In the genomic region with DNA sequence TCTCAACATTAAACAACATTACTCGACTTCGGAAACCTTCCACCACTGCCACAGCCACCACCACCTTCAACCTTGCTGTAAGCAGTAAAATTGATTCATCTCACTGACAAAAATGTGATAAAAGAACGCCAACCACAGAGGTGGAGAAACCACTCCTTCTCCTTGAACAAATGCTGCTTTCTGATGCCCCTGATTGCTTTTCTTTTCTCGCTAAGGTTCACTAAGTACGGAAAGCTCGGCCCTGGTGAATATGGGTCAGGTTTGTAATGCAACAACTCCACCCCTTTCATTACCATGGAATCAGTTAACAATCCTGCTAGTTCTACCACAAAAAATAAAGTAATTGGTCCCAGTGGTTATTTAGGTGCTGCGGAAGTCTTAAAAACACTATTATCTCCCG, we compare ENCODE assay signal across 18 cellular contexts. TPM values are rescaled to one million over a fixed set of nuclear protein-coding genes. Genes with fewer than 3 reads are reported as not detected.
A peak's percentile ranks its signal among the peaks of the same experiment; 100 is the strongest.
DNase-seq lines count a peak whose midpoint lies in the region; ATAC-seq, FAIRE-seq and TF ChIP-seq lines count a peak whose summit lies in the region.
"Had no signal": no experiment of that assay in that cellular context is flagged by ENCODE, and none has a peak within 500 bp of the region (broad histone marks: within the 10 kb centered on the region; RNA-seq: fewer than 3 reads in every experiment).

No MANE protein-coding gene starts in this region.

- intact Hi-C loops in MCF 10A (cut with micrococcal nuclease): no loop called here
- intact Hi-C loops in breast epithelium (cut with DNase I; ENCODE audit: low total_unique reads): no loop called here
- intact Hi-C loops in K562 (cut with micrococcal nuclease): no loop called here
- intact Hi-C loops in dorsolateral prefrontal cortex (cut with DNase I): no loop called here

- no peak for FAIRE-seq in K562 (lab: Jason Lieb, UNC)

- H3K4me2 ChIP-seq in K562 (ENCODE audit: insufficient read depth, low read length): no peak overlapping the region
- H3K4me2 ChIP-seq: KMS-11 had no signal

- no peaks in the 10 kb centered on the region for H3K27me3 ChIP-seq in breast epithelium
- H3K27me3 ChIP-seq in K562 (ENCODE audit: control insufficient read depth in 2 of 2, insufficient read depth in 2 of 2, low read length in 2 of 2): no peaks in the 10 kb centered on the region
- H3K27me3 ChIP-seq in muscle layer of duodenum (ENCODE audit: low read depth, low read length): no peaks in the 10 kb centered on the region
- H3K27me3 ChIP-seq in HAP-1 (ENCODE audit: low read depth): no peaks in the 10 kb centered on the region
- H3K27me3 ChIP-seq in dorsolateral prefrontal cortex: peaks cover 0 to 5% (median 0%) of the 10 kb centered on the region in 45 donors
- H3K27me3 ChIP-seq: BE2C had no signal

- no peak overlapping the region for H3K27ac ChIP-seq in breast epithelium
- H3K27ac ChIP-seq in K562 (ENCODE audit: extremely low read depth, low read depth, low read length): peak overlapping the region; percentile 57; the same call in 2 of the 3 replicates
- peak overlapping the region; percentile 42 for H3K27ac ChIP-seq in muscle layer of duodenum (ENCODE audit: low read length)
- peak overlapping the region in 10 of 59 donors; percentile 2 to 64 (median 24) for H3K27ac ChIP-seq in dorsolateral prefrontal cortex
- H3K27ac ChIP-seq: GM23248, KMS-11 had no signal

- H3K9ac ChIP-seq in K562 (ENCODE audit: insufficient read depth in 1 of 2, low read depth in 2 of 2, low read length in 2 of 2): no peak overlapping the region
- H3K9ac ChIP-seq: GM23248, KMS-11 had no signal

- in situ Hi-C loops in K562 (cut with MboI): no loop called here
- in situ Hi-C loops in HAP-1 (cut with MboI; ENCODE audit: low sequenced_read_pairs): no loop called here

- no peak for ATAC-seq in K562
- ATAC-seq: Panc1 had no signal

- H3K27me3 Mint-ChIP-seq in MCF 10A (ENCODE audit: insufficient read depth, unreplicated experiment): no peaks in the 10 kb centered on the region
- H3K27me3 Mint-ChIP-seq in endothelial cell (ENCODE audit: unreplicated experiment): no peaks in the 10 kb centered on the region
- H3K27me3 Mint-ChIP-seq: CD4-positive, alpha-beta T cell had no signal

- H4K20me1 ChIP-seq in K562 (replicated peaks; ENCODE audit: control insufficient read depth, insufficient read depth, low read length): no peaks in the 10 kb centered on the region

- no peak for TF ChIP-seq EP300 in K562 (IDR thresholded peaks at IDR 0.05; ENCODE audit: low read length)

- no peaks in the 10 kb centered on the region for H3K36me3 ChIP-seq in breast epithelium
- peaks cover 24% of the 10 kb centered on the region for H3K36me3 ChIP-seq in K562 (ENCODE audit: control insufficient read depth, insufficient read depth, low read length)
- H3K36me3 ChIP-seq in muscle layer of duodenum (ENCODE audit: control insufficient read depth in 1 of 2, insufficient read depth in 2 of 2, low read length in 2 of 2): no peaks in the 10 kb centered on the region
- H3K36me3 ChIP-seq in HAP-1 (replicated peaks): no peaks in the 10 kb centered on the region

- H3K27ac Mint-ChIP-seq in MCF 10A (ENCODE audit: low read depth, unreplicated experiment) (peak overlapping the region; percentile 49), endothelial cell (ENCODE audit: unreplicated experiment) (no peak overlapping the region)
- H3K27ac Mint-ChIP-seq: CD4-positive, alpha-beta T cell had no signal

- TF ChIP-seq CTCF in MCF 10A (IDR thresholded peaks at IDR 0.05; ENCODE audit: unreplicated experiment): no peak
- TF ChIP-seq CTCF in breast epithelium (IDR thresholded peaks at IDR 0.05): no peak
- no peak for TF ChIP-seq CTCF in K562 (IDR thresholded peaks at IDR 0.05 in 2 of 3, conservative IDR thresholded peaks at IDR 0.05 in 1 of 3; ENCODE audit: insufficient read depth in 2 of 3, low read depth in 1 of 3, low read length in 3 of 3)
- TF ChIP-seq CTCF in dorsolateral prefrontal cortex (IDR thresholded peaks at IDR 0.05 in 54 of 56, conservative IDR thresholded peaks at IDR 0.05 in 2 of 56; ENCODE audit: low read depth in 1 of 56, partially characterized antibody in 56 of 56): no peak
- no peak for TF ChIP-seq CTCF in endothelial cell (IDR thresholded peaks at IDR 0.05; ENCODE audit: unreplicated experiment)

- H3K9me3 ChIP-seq in breast epithelium: no peaks in the 10 kb centered on the region
- no peaks in the 10 kb centered on the region for H3K9me3 ChIP-seq in K562 (replicated peaks; ENCODE audit: control insufficient read depth, insufficient read depth, low read depth, low read length)
- no peaks in the 10 kb centered on the region for H3K9me3 ChIP-seq in muscle layer of duodenum (ENCODE audit: control insufficient read depth in 1 of 2, low read length in 2 of 2)
- H3K9me3 ChIP-seq in HAP-1: no peaks in the 10 kb centered on the region
- H3K9me3 ChIP-seq: BE2C had no signal

- DNase-seq in MCF 10A (ENCODE audit: unreplicated experiment): no peak
- no peak for DNase-seq in breast epithelium (ENCODE audit: low spot score in 2 of 2)
- no peak for DNase-seq in K562 (ENCODE audit: extremely low read depth in 1 of 4, low spot score in 3 of 4)
- DNase-seq in renal cortical epithelial cell (ENCODE audit: low read depth): peak; percentile 40
- DNase-seq in HAP-1 (ENCODE audit: low spot score in 2 of 2): no peak
- DNase-seq in dorsolateral prefrontal cortex: no peak
- DNase-seq in endothelial cell (ENCODE audit: low spot score): no peak
- DNase-seq: 8988T; BE2C; Calu3; CD4-positive, alpha-beta T cell; DMS53; GM23248; NCI-H1048; NCI-H510A had no signal

- 90% methylated on average over 8 of the region's 8 CpGs for WGBS in K562 (ENCODE audit: insufficient coverage, low coverage, missing lambda C conversion rate)

- H3K79me2 ChIP-seq in K562 (ENCODE audit: control insufficient read depth, insufficient read depth, low read length): peaks cover 12% of the 10 kb centered on the region; the same call in 2 of the 3 replicates

- H3K4me3 ChIP-seq in breast epithelium (no peak overlapping the region), K562 (no peak overlapping the region), muscle layer of duodenum (ENCODE audit: low read depth in 1 of 2, low read length in 2 of 2) (no peak overlapping the region), HAP-1 (no peak overlapping the region), dorsolateral prefrontal cortex (no peak overlapping the region)
- H3K4me3 ChIP-seq: GM23248 had no signal

- TF ChIP-seq RAD21 in K562 (CRISPR knock-in tag; conservative IDR thresholded peaks at IDR 0.05 in 1 of 2, IDR thresholded peaks at IDR 0.05 in 1 of 2): no peak

- TF ChIP-seq POLR2A in breast epithelium (IDR thresholded peaks at IDR 0.05) (no peak), K562 (conservative IDR thresholded peaks at IDR 0.05) (no peak)

- peaks cover 19% of the 10 kb centered on the region for H3K4me1 Mint-ChIP-seq in MCF 10A (ENCODE audit: insufficient read depth, unreplicated experiment)
- H3K4me1 Mint-ChIP-seq in endothelial cell (ENCODE audit: unreplicated experiment): peaks cover 9% of the 10 kb centered on the region

- CTCF ChIA-PET in MCF 10A (lab: Yijun Ruan, JAX): no interaction called here
- CTCF ChIA-PET in K562 (lab: Yijun Ruan, JAX; ENCODE audit: low intra/inter-chr PET ratio): no interaction called here

- BruUV-seq in MCF 10A (replicated peaks; lab: Mats Ljungman, UMichigan): no TSS peak
- no TSS peak for BruUV-seq in K562 (replicated peaks; lab: Mats Ljungman, UMichigan)

- H3K4me3 Mint-ChIP-seq in MCF 10A (ENCODE audit: unreplicated experiment) (no peak overlapping the region), endothelial cell (ENCODE audit: unreplicated experiment) (no peak overlapping the region)
- H3K4me3 Mint-ChIP-seq: CD4-positive, alpha-beta T cell had no signal

- no peaks in the 10 kb centered on the region for H3K4me1 ChIP-seq in breast epithelium
- peaks cover 7 to 27% of the 10 kb centered on the region in 2 experiments; a peak in 4 of 5 replicates for H3K4me1 ChIP-seq in K562 (replicated peaks in 1 of 2; ENCODE audit: control insufficient read depth in 2 of 2, insufficient read depth in 2 of 2, low read length in 2 of 2)
- peaks cover 0 to 27% of the 10 kb centered on the region in 2 donors for H3K4me1 ChIP-seq in muscle layer of duodenum (ENCODE audit: control insufficient read depth in 1 of 2, insufficient read depth in 2 of 2, low read length in 2 of 2)
- H3K4me1 ChIP-seq in HAP-1: peaks cover 25% of the 10 kb centered on the region
- H3K4me1 ChIP-seq: BE2C had no signal

- POLR2A ChIA-PET in MCF 10A (lab: Yijun Ruan, JAX) (no interaction called here), K562 (lab: Yijun Ruan, JAX) (no interaction called here)

- no peak overlapping the region for H2AFZ ChIP-seq in K562 (ENCODE audit: low read depth, low read length)
- H2AFZ ChIP-seq: GM23248 had no signal

- no peaks in the 10 kb centered on the region for H3K9me1 ChIP-seq in K562 (ENCODE audit: control insufficient read depth, insufficient read depth, low read length)

- H3K9me3 Mint-ChIP-seq in MCF 10A (ENCODE audit: unreplicated experiment) (no peaks in the 10 kb centered on the region), endothelial cell (ENCODE audit: unreplicated experiment) (no peaks in the 10 kb centered on the region)

- H3K36me3 Mint-ChIP-seq in MCF 10A (ENCODE audit: insufficient read depth, unreplicated experiment): no peaks in the 10 kb centered on the region
- H3K36me3 Mint-ChIP-seq in endothelial cell (ENCODE audit: low read depth, unreplicated experiment): no peaks in the 10 kb centered on the region

RNA-seq across cellular contexts. Expression of a gene that starts 44.9 kb away (rescaled TPM):
- total RNA-seq in MCF 10A (2022) (6.9 and 10.3 TPM in 2 replicates), breast epithelium (10 to 100 TPM; 18.2 to 55.8 (median 28.5) TPM), K562 (2014; rRNA removed) (22.3 and 34.4 TPM in 2 replicates), K562 (2014; rRNA removed; fragmentation: Illumina TruSeq; extraction: Trizol) (24.6 and 31.2 TPM in 2 replicates), K562 (2015; rRNA removed; fragmentation: Illumina TruSeq; extraction: Trizol) (41.0 and 45.8 TPM in 2 replicates), K562 (2021) (34.3 and 34.9 TPM in 2 replicates), renal cortical epithelial cell (0.52 and 2.6 TPM in 2 replicates), dorsolateral prefrontal cortex (10 to 100 TPM; 23.7 to 65.2 (median 44.8) TPM), endothelial cell (ENCODE audit: unreplicated experiment) (13.0 TPM)
- 81.4 and 111 TPM in 2 replicates for total RNA-seq in K562 (2011; cell fraction: chromatin; rRNA removed; ENCODE audit: low replicate concordance)
- 43.4 and 50.3 TPM in 2 replicates for total RNA-seq in K562 (2011; cell fraction: nucleolus; rRNA removed)
- 69.0 and 74.6 TPM in 2 replicates for total RNA-seq in K562 (2011; cell fraction: nucleoplasm; rRNA removed)
- polyA plus RNA-seq in K562 (2011; rRNA removed) (15.3 and 21.1 TPM in 2 replicates), K562 (2014; fragmentation: Illumina TruSeq; extraction: Trizol) (51.5 and 64.2 TPM in 2 replicates), K562 (2014; fragmentation: Nextera tagmentation; extraction: Ambion mirVana) (1 to 10 TPM; 7.5 to 8.4 TPM), K562 (2014; rRNA removed) (21.2 and 26.8 TPM in 2 replicates)
- polyA plus RNA-seq in K562 (2011; cell fraction: cytosol; rRNA removed): 19.4 and 28.6 TPM in 2 replicates
- polyA plus RNA-seq in K562 (2011; cell fraction: nucleus; rRNA removed): 43.0 and 54.5 TPM in 2 replicates
- 29.1 and 37.1 TPM in 2 replicates for polyA plus RNA-seq in K562 (2012)
- polyA minus RNA-seq in K562 (2011; rRNA and poly(A)+ RNA removed): 49.8 and 57.7 TPM in 2 replicates
- 8.4 and 8.6 TPM in 2 replicates for polyA minus RNA-seq in K562 (2011; cell fraction: cytosol; rRNA and poly(A)+ RNA removed)
- 81.6 and 103 TPM in 2 replicates for polyA minus RNA-seq in K562 (2011; cell fraction: nucleus; rRNA and poly(A)+ RNA removed)
- total RNA-seq: CD4-positive, alpha-beta T cell had no signal

Comparison
In these comparisons a context has a peak if more than half of its experiments do, and no peak if none do; other contexts are left out.
1. H3K27ac ChIP-seq: peak in K562 (single experiment) and muscle layer of duodenum (single experiment); none in breast epithelium (0 of 2).